9 cellular contexts compared by ENCODE assay signal in genomic region chr10:112471878-112472487, GRCh38. TPM values are rescaled to one million over a fixed set of nuclear protein-coding genes. Genes with fewer than 3 reads are reported as not detected.
DNase-seq lines count a peak whose midpoint lies in the region; ATAC-seq and TF ChIP-seq lines count a peak whose summit lies in the region.
"Had no signal": no experiment of that assay in that cellular context is flagged by ENCODE, and none has a peak within 500 bp of the region (broad histone marks: within the 10 kb centered on the region; RNA-seq: fewer than 3 reads in every experiment).

No MANE protein-coding gene starts in this region.

- ATAC-seq in GM18505 (IDR thresholded peaks at IDR 0.05; ENCODE audit: unreplicated experiment) (peak; percentile 57), HG03095 (IDR thresholded peaks at IDR 0.05; ENCODE audit: unreplicated experiment) (peak; percentile 85)

- H3K4me1 Mint-ChIP-seq in type B pancreatic cell (ENCODE audit: unreplicated experiment), result peaks cover 6% of the 10 kb centered on the region

- H3K9me3 ChIP-seq in breast epithelium, result no peaks in the 10 kb centered on the region

- no peak overlapping the region for H3K4me3 Mint-ChIP-seq in type B pancreatic cell
- H3K4me3 Mint-ChIP-seq: IgD-negative memory B cell had no signal

- intact Hi-C loops in breast epithelium (cut with DNase I; ENCODE audit: low total_unique reads), result no loop called here

- no peaks in the 10 kb centered on the region for H3K27me3 Mint-ChIP-seq in type B pancreatic cell
- H3K27me3 Mint-ChIP-seq: IgD-negative memory B cell had no signal

- TF ChIP-seq POLR2A in GM18505 (IDR thresholded peaks at IDR 0.05; ENCODE audit: borderline replicate concordance, extremely low read depth, insufficient read depth, insufficient read length), result no peak
- no peak for TF ChIP-seq POLR2A in breast epithelium (IDR thresholded peaks at IDR 0.05)

- H3K36me3 ChIP-seq in breast epithelium (no peaks in the 10 kb centered on the region), kidney epithelial cell (ENCODE audit: control insufficient read depth, insufficient read depth, low read length) (no peaks in the 10 kb centered on the region)

- H3K27ac Mint-ChIP-seq in type B pancreatic cell, result peak overlapping the region; percentile 47

- peak in 2 of 3 donors; percentile 54 to 72 for TF ChIP-seq CTCF in breast epithelium (IDR thresholded peaks at IDR 0.05)
- TF ChIP-seq CTCF in kidney epithelial cell (IDR thresholded peaks at IDR 0.05; ENCODE audit: insufficient read depth, low read length, poor library complexity, severe bottlenecking), result peak; percentile 60
- peak; percentile 87 for TF ChIP-seq CTCF in type B pancreatic cell (conservative IDR thresholded peaks at IDR 0.05)

- peak; percentile 70 for DNase-seq in Ammon's horn (ENCODE audit: low spot score)
- peak; percentile 24 for DNase-seq in NCI-H748 (lab: John Stamatoyannopoulos, UW; ENCODE audit: unreplicated experiment)
- no peak for DNase-seq in breast epithelium (ENCODE audit: low spot score in 2 of 2)
- no peak for DNase-seq in kidney epithelial cell (ENCODE audit: low read depth)
- DNase-seq in type B pancreatic cell (ENCODE audit: extremely low spot score, unreplicated experiment), result no peak
- DNase-seq in T-helper 9 cell, result no peak

- no peaks in the 10 kb centered on the region for H3K9me3 Mint-ChIP-seq in type B pancreatic cell
- H3K9me3 Mint-ChIP-seq: IgD-negative memory B cell had no signal

- H3K4me1 ChIP-seq in breast epithelium, result no peaks in the 10 kb centered on the region

- peaks cover 11% of the 10 kb centered on the region for H3K36me3 Mint-ChIP-seq in type B pancreatic cell
- H3K36me3 Mint-ChIP-seq: IgD-negative memory B cell had no signal

- H3K27me3 ChIP-seq in breast epithelium (no peaks in the 10 kb centered on the region), kidney epithelial cell (ENCODE audit: control insufficient read depth, insufficient read depth, low read length) (no peaks in the 10 kb centered on the region)

- no peak overlapping the region for H3K27ac ChIP-seq in breast epithelium

- H3K4me3 ChIP-seq in breast epithelium (no peak overlapping the region), kidney epithelial cell (ENCODE audit: low read depth, low read length) (no peak overlapping the region)

RNA-seq across cellular contexts. Expression of gene VTI1A, which starts 25.0 kb away (rescaled TPM):
- total RNA-seq in breast epithelium (10 to 100 TPM; 53.7 to 65.6 (median 59.2) TPM), kidney epithelial cell (45.7 and 47.3 TPM in 2 replicates), type B pancreatic cell (ENCODE audit: low replicate concordance) (27.0 and 32.6 TPM in 2 replicates)

RNA-seq across cellular contexts. Expression of gene ZDHHC6, which starts 25.3 kb away (rescaled TPM):
- total RNA-seq in breast epithelium, result 10 to 100 TPM; 27.4 to 34.5 (median 32.1) TPM
- total RNA-seq in kidney epithelial cell, result 19.0 and 21.8 TPM in 2 replicates
- 29.8 and 42.2 TPM in 2 replicates for total RNA-seq in type B pancreatic cell (ENCODE audit: low replicate concordance)

Comparison
In these comparisons a context has a peak if more than half of its experiments do, and no peak if none do; other contexts are left out.
1. DNase-seq: peak in Ammon's horn (single experiment) and NCI-H748 (single experiment); none in breast epithelium (0 of 2), kidney epithelial cell (single experiment), type B pancreatic cell (single experiment) and T-helper 9 cell (single experiment).
2. Peak in every context shown above with its lines, with median percentiles within 50 percentile points of each other: CTCF ChIP-seq.